Comparison of ENCODE assay signal across 8 cellular contexts in the genomic region with DNA sequence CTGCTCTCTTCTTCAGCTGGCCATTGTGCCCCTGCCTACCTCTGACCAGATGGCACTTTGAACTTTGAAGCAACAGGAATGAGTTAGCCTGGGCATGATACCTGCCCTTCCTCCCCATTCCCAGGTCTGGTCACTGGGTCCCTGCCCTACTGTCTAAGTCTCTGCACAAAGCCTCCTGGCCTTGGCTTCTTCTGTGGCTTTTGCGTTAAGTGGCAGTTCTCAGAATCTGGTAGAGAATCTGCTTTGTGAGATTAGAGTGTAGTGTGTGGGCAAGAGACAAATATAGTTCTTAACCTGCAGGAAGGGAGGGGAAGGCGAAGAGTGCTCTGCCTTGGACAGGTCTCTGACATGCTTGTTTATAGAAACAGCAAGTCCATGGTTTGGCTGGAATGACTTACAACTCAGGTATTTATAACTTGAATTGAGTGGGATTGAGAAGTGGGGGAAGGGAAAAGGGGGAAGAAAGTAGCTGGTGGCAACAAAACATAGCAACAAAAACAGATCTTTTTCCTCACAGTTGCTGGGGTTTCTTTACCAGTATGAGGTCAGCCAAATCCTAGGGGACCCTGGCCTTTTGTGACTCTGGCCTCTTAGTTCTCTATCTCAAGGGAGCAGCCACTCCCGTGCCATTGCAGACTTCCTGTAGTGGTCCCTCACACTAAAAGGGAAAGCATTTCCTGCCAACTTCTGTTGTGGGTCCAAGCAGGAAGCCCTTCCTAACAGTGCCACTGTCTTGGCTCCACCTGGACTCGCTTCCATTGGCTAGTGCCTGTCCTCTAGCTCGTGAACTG. TPM values are rescaled to one million over a fixed set of nuclear protein-coding genes. Genes with fewer than 3 reads are reported as not detected.
DNase-seq lines count a peak whose midpoint lies in the region; ATAC-seq and TF ChIP-seq lines count a peak whose summit lies in the region.

No MANE protein-coding gene starts in this region.

- no peaks in the 10 kb centered on the region for H3K36me3 ChIP-seq in BJ (ENCODE audit: control insufficient read depth, insufficient read depth, low read length)
- H3K36me3 ChIP-seq in mesodermal cell (ENCODE audit: control insufficient read depth, insufficient read depth, low read length), result peaks cover 4% of the 10 kb centered on the region

- H3K4me1 ChIP-seq in mesodermal cell (ENCODE audit: control insufficient read depth, insufficient read depth, low read length, poor library complexity, severe bottlenecking), result peaks cover 60% of the 10 kb centered on the region

- ATAC-seq in GM21447 (IDR thresholded peaks at IDR 0.05; ENCODE audit: unreplicated experiment) (no peak), HG02852 (IDR thresholded peaks at IDR 0.05; ENCODE audit: unreplicated experiment) (no peak)

- POLR2A ChIA-PET in BJ (lab: Charles Lee), result no interaction called here

- CTCF ChIA-PET in BJ (lab: Yijun Ruan, JAX), result interaction anchor here (0.8 to 8.4 kb wide), 6 partner anchors 10 to 199 kb away, joined by 3 to 97 read pairs (median 3); partner anchors contain the start of gene MAPKBP1

- 63 to 73% methylated on average over 3 to 5 of the region's 5 CpGs for WGBS in mesodermal cell (ENCODE audit: insufficient coverage in 2 of 2), 2 experiments

- H3K27ac ChIP-seq in caudate nucleus (ENCODE audit: low read depth, low read length), result peak overlapping the region; percentile 46
- peak overlapping the region; percentile 95 for H3K27ac ChIP-seq in mesodermal cell (ENCODE audit: low read depth, low read length, severe bottlenecking)

- no peaks in the 10 kb centered on the region for H3K27me3 ChIP-seq in BJ (ENCODE audit: control insufficient read depth, insufficient read depth, low read length)

- H3K4me3 ChIP-seq in BJ (ENCODE audit: low read depth, low read length), result no peak overlapping the region
- no peak overlapping the region for H3K4me3 ChIP-seq in mesodermal cell (ENCODE audit: extremely low read depth, insufficient read depth, low read length, poor library complexity, severe bottlenecking)

- no peak for TF ChIP-seq CTCF in BJ (IDR thresholded peaks at IDR 0.05; ENCODE audit: insufficient read depth, low read depth, low read length)

- DNase-seq in BJ (ENCODE audit: low read depth) (peak; percentile 57), LoVo (ENCODE audit: low spot score) (peak; percentile 85), caudate nucleus (lab: John Stamatoyannopoulos, UW) (peak in 2 of 61 donors; percentile 9 to 32), cerebellar nuclear complex (lab: John Stamatoyannopoulos, UW) (no peak), mucosa of gallbladder (ENCODE audit: low spot score) (no peak)

- H3K9me3 ChIP-seq in mesodermal cell (ENCODE audit: control insufficient read depth, low read length), result no peaks in the 10 kb centered on the region

RNA-seq across cellular contexts. Expression of gene MAPKBP1, which starts 16.7 kb away (rescaled TPM):
- polyA plus RNA-seq in BJ (2011; rRNA removed), result 4.8 and 8.3 TPM in 2 replicates
- polyA minus RNA-seq in BJ (2011; rRNA and poly(A)+ RNA removed), result 20.9 and 26.7 TPM in 2 replicates
- 11.2 TPM for polyA plus RNA-seq in mesodermal cell (2013, experiment 1 of 2)
- polyA plus RNA-seq in mesodermal cell (2013, experiment 2 of 2), result 11.3 TPM
- total RNA-seq in mucosa of gallbladder, result 27.0 TPM

RNA-seq across cellular contexts. Expression of gene JMJD7, which starts 36.9 kb away (rescaled TPM):
- polyA plus RNA-seq in BJ (2011; rRNA removed), result 2.8 and 3.4 TPM in 2 replicates
- 1.0 and 1.6 TPM in 2 replicates for polyA minus RNA-seq in BJ (2011; rRNA and poly(A)+ RNA removed)
- polyA plus RNA-seq in mesodermal cell (2013, experiment 1 of 2), result 8.5 TPM
- 7.0 TPM for polyA plus RNA-seq in mesodermal cell (2013, experiment 2 of 2)
- 21.0 TPM for total RNA-seq in mucosa of gallbladder

RNA-seq across cellular contexts. Expression of gene PLA2G4B, which starts 47.7 kb away (rescaled TPM):
- polyA plus RNA-seq in BJ (2011; rRNA removed), result 2.1 and 2.4 TPM in 2 replicates
- polyA minus RNA-seq in BJ (2011; rRNA and poly(A)+ RNA removed), result 0.21 and 0.43 TPM in 2 replicates
- polyA plus RNA-seq in mesodermal cell (2013, experiment 1 of 2), result 8.3 TPM
- 10.9 TPM for polyA plus RNA-seq in mesodermal cell (2013, experiment 2 of 2)
- 20.7 TPM for total RNA-seq in mucosa of gallbladder

Comparison
In these comparisons a context has a peak if more than half of its experiments do, and no peak if none do; other contexts are left out.
1. DNase-seq: peak in BJ (single experiment) and LoVo (single experiment); none in cerebellar nuclear complex (0 of 2) and mucosa of gallbladder (single experiment).